ENCODE assay signal across 1 cellular context in the genomic region with DNA sequence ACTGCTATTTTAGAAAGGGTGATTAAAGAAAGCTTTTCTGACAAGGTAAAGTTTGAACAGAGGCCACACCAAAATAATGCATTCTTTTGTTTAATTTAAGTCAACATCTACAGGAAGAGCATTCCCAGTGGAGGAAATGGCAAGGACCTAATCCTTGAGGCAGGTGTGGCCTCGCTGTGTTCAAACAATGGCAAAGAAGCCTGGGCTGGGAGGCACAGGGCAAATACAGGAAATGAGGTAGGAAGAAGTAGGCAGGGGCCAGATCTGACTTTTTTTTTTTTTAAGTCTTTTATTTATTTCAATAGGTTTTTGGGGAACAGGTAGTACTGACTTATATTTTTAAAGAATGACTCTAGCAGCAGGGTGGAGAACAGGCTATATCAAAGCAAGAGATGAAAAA.
TF ChIP-seq lines count a peak whose summit lies in the region.

No MANE protein-coding gene starts in this region.

TF ChIP-seq in GM23338, 12 proteins besides CTCF, POLR2A, EP300 and RAD21 (continued from another document):
- TF ChIP-seq, protein P1, sequence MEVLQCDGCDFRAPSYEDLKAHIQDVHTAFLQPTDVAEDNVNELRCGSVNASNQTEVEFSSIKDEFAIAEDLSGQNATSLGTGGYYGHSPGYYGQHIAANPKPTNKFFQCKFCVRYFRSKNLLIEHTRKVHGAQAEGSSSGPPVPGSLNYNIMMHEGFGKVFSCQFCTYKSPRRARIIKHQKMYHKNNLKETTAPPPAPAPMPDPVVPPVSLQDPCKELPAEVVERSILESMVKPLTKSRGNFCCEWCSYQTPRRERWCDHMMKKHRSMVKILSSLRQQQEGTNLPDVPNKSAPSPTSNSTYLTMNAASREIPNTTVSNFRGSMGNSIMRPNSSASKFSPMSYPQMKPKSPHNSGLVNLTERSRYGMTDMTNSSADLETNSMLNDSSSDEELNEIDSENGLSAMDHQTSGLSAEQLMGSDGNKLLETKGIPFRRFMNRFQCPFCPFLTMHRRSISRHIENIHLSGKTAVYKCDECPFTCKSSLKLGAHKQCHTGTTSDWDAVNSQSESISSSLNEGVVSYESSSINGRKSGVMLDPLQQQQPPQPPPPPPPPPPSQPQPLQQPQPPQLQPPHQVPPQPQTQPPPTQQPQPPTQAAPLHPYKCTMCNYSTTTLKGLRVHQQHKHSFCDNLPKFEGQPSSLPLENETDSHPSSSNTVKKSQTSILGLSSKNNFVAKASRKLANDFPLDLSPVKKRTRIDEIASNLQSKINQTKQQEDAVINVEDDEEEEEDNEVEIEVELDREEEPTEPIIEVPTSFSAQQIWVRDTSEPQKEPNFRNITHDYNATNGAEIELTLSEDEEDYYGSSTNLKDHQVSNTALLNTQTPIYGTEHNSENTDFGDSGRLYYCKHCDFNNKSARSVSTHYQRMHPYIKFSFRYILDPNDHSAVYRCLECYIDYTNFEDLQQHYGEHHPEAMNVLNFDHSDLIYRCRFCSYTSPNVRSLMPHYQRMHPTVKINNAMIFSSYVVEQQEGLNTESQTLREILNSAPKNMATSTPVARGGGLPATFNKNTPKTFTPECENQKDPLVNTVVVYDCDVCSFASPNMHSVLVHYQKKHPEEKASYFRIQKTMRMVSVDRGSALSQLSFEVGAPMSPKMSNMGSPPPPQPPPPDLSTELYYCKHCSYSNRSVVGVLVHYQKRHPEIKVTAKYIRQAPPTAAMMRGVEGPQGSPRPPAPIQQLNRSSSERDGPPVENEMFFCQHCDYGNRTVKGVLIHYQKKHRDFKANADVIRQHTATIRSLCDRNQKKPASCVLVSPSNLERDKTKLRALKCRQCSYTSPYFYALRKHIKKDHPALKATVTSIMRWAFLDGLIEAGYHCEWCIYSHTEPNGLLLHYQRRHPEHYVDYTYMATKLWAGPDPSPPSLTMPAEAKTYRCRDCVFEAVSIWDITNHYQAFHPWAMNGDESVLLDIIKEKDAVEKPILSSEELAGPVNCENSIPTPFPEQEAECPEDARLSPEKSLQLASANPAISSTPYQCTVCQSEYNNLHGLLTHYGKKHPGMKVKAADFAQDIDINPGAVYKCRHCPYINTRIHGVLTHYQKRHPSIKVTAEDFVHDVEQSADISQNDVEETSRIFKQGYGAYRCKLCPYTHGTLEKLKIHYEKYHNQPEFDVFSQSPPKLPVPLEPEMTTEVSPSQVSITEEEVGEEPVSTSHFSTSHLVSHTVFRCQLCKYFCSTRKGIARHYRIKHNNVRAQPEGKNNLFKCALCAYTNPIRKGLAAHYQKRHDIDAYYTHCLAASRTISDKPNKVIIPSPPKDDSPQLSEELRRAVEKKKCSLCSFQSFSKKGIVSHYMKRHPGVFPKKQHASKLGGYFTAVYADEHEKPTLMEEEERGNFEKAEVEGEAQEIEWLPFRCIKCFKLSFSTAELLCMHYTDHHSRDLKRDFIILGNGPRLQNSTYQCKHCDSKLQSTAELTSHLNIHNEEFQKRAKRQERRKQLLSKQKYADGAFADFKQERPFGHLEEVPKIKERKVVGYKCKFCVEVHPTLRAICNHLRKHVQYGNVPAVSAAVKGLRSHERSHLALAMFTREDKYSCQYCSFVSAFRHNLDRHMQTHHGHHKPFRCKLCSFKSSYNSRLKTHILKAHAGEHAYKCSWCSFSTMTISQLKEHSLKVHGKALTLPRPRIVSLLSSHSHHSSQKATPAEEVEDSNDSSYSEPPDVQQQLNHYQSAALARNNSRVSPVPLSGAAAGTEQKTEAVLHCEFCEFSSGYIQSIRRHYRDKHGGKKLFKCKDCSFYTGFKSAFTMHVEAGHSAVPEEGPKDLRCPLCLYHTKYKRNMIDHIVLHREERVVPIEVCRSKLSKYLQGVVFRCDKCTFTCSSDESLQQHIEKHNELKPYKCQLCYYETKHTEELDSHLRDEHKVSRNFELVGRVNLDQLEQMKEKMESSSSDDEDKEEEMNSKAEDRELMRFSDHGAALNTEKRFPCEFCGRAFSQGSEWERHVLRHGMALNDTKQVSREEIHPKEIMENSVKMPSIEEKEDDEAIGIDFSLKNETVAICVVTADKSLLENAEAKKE (CRISPR knock-in tag; IDR thresholded peaks at IDR 0.05) = no peak
- TF ChIP-seq EZH2 (IDR thresholded peaks at IDR 0.05; ENCODE audit: low read depth, unreplicated experiment) = no peak
- TF ChIP-seq ZNF331 (CRISPR knock-in tag; IDR thresholded peaks at IDR 0.05; ENCODE audit: low read depth) = no peak
- no peak for TF ChIP-seq STAT1 (IDR thresholded peaks at IDR 0.05; ENCODE audit: unreplicated experiment)
- no peak for TF ChIP-seq CREB1 (CRISPR knock-in tag; IDR thresholded peaks at IDR 0.05; ENCODE audit: low read depth)
TF ChIP-seq in GM23338: peak in this region for 0.
